9 cellular contexts compared by ENCODE assay signal in the genomic region with DNA sequence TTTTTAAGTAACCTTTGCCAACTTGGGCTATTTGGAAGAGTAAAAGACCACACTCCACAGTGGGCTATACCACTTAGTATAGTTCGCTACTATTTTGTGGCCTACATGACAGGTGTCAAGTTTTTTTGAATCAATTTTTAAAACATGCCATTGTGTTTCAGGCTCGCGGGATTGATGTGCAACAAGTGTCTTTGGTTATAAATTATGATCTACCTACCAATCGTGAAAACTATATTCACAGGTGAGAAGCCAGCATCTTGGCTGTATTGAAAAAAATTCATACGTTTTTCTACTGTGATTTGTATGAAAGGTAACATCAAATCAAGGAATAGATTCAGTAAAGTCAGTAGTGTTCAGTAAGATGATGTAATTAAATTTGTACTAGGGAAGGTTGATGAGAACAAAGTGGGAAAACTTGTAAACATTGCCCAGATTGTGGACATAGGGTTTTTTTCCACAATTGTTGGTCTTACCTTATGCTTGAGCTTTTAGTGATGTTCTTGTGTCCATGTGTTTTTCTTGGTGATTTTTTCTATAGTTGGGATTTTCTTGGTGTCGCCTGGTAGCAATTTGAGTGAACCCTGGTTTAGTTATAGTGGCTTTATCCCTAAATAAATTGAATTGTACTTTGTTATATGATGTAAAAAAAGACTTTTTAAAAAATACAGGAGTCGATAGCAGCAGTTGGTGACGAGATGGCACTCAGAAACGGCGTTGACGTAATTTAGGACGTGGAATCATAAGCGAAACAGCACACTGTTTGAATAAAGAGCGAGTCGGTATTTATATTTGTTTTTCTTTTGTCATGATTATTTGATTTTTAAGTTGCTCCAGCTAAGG. TPM values are rescaled to one million over a fixed set of nuclear protein-coding genes. Genes with fewer than 3 reads are reported as not detected.
DNase-seq lines count a peak whose midpoint lies in the region; ATAC-seq, FAIRE-seq and TF ChIP-seq lines count a peak whose summit lies in the region.
"Had no signal": no experiment of that assay in that cellular context is flagged by ENCODE, and none has a peak within 500 bp of the region (broad histone marks: within the 10 kb centered on the region; RNA-seq: fewer than 3 reads in every experiment).

No MANE protein-coding gene starts in this region.

- no peak overlapping the region for H3K27ac Mint-ChIP-seq in glutamatergic neuron (ENCODE audit: unreplicated experiment)

- TF ChIP-seq CTCF in VCaP (conservative IDR thresholded peaks at IDR 0.05) (no peak), glutamatergic neuron (IDR thresholded peaks at IDR 0.05; ENCODE audit: partially characterized antibody, unreplicated experiment) (no peak)

- ATAC-seq in HG02678 (IDR thresholded peaks at IDR 0.05; ENCODE audit: unreplicated experiment), result no peak

- H3K27me3 ChIP-seq in ACC112 (ENCODE audit: insufficient read depth, low read length), result no peaks in the 10 kb centered on the region

- H3K36me3 Mint-ChIP-seq in glutamatergic neuron (ENCODE audit: unreplicated experiment), result peaks cover 4% of the 10 kb centered on the region

- peaks cover 57% of the 10 kb centered on the region for H3K79me2 ChIP-seq in ACC112 (ENCODE audit: control insufficient read depth, insufficient read depth, low read length, unreplicated experiment)

- no peak for DNase-seq in GM12891 (ENCODE audit: insufficient read length, low spot score)
- no peak for DNase-seq in glutamatergic neuron
- DNase-seq in midbrain (lab: John Stamatoyannopoulos, UW), result no peak
- DNase-seq in ecto neural progenitor cell (ENCODE audit: low spot score), result no peak
- DNase-seq in cortex of kidney (lab: John Stamatoyannopoulos, UW), result no peak

- H3K27ac ChIP-seq in ACC112 (ENCODE audit: low read depth, low read length) (peak overlapping the region; percentile 92), VCaP (peak overlapping the region; percentile 98)

- peaks cover 20% of the 10 kb centered on the region for H3K4me1 ChIP-seq in ACC112 (ENCODE audit: control insufficient read depth, insufficient read depth, low read length, unreplicated experiment)

- peaks cover 4% of the 10 kb centered on the region for H3K27me3 Mint-ChIP-seq in glutamatergic neuron (ENCODE audit: unreplicated experiment)

- H3K4me3 Mint-ChIP-seq in glutamatergic neuron (ENCODE audit: unreplicated experiment), result peak overlapping the region; percentile 47

- FAIRE-seq in GM12891 (lab: Jason Lieb, UNC), result no peak

- H3K4me1 Mint-ChIP-seq in glutamatergic neuron (ENCODE audit: low read depth, unreplicated experiment), result peaks cover 13% of the 10 kb centered on the region

- peak overlapping the region; percentile 97 for H3K4me3 ChIP-seq in ACC112 (ENCODE audit: low read depth, low read length)

- 0 out of 2 replicates have a peak, but pooled peaks have one; percentile 19 for TF ChIP-seq POLR2A in GM12891 (IDR thresholded peaks at IDR 0.05; ENCODE audit: low read depth, low read length)

- no peak overlapping the region for H2AFZ ChIP-seq in ACC112 (ENCODE audit: low read length, unreplicated experiment)

- peaks cover 66% of the 10 kb centered on the region for H3K36me3 ChIP-seq in ACC112 (ENCODE audit: insufficient read depth, low read length)

- H3K9me3 Mint-ChIP-seq in glutamatergic neuron (ENCODE audit: unreplicated experiment), result peaks cover 17% of the 10 kb centered on the region

TF ChIP-seq in GM12891, 5 proteins besides CTCF, POLR2A, EP300 and RAD21:
- TF ChIP-seq SPI1 (IDR thresholded peaks at IDR 0.05; ENCODE audit: low read depth, low read length) (no peak), TAF1 (IDR thresholded peaks at IDR 0.05; ENCODE audit: low read depth, low read length) (no peak), POU2F2 (IDR thresholded peaks at IDR 0.05; ENCODE audit: low read depth, low read length) (no peak), PAX5 (IDR thresholded peaks at IDR 0.05; ENCODE audit: insufficient read depth, low read length, severe bottlenecking) (no peak), POLR2AphosphoS5 (IDR thresholded peaks at IDR 0.05; ENCODE audit: low read depth, low read length) (no peak; the same call in 1 of the 2 replicates)

RNA-seq across cellular contexts. Expression of gene EIF4A2, which starts 4.5 kb away (rescaled TPM):
- polyA plus RNA-seq in GM12891 (2012; ENCODE audit: low read depth, missing spikeins), result 374 TPM
- 441 TPM for total RNA-seq in glutamatergic neuron (ENCODE audit: unreplicated experiment)

RNA-seq across cellular contexts. Expression of gene RFC4, which starts 18.4 kb away (rescaled TPM):
- 61.8 TPM for polyA plus RNA-seq in GM12891 (2012; ENCODE audit: low read depth, missing spikeins)
- total RNA-seq in glutamatergic neuron (ENCODE audit: unreplicated experiment), result 36.3 TPM

RNA-seq across cellular contexts. Expression of gene ADIPOQ, which starts 54.6 kb away (rescaled TPM):
- not detected for polyA plus RNA-seq in GM12891 (2012; ENCODE audit: low read depth, missing spikeins)
- total RNA-seq in glutamatergic neuron (ENCODE audit: unreplicated experiment), result 0.15 TPM
- total RNA-seq: T-helper 2 cell treated with Interferon-gamma antibody and Interleukin-4, amounts not matched to agents 100 ng/mL and 5 ng/mL, for 36 hours had no signal
